In the genomic region with DNA sequence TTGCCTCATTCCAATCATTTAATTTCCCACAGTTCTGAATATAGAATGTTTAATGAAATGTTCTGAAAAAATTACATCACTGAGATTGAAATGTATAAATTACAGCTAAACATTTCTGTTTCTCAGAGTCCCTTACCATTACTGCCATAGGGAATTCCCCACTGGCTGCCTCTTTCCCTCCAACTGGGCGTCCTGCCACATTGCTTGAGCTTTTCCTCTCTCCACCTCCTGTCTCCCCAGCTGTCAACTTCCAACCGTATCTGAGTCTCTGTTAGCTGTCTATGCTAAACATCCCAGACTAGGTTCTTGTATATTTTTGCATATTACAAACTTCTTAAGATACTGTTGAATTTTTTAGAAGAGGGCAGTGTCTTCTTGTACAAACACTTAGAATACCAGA, we compare ENCODE assay signal across 23 cellular contexts.
A peak's percentile ranks its signal among the peaks of the same experiment; 100 is the strongest.
DNase-seq lines count a peak whose midpoint lies in the region; ATAC-seq and TF ChIP-seq lines count a peak whose summit lies in the region.
"Had no signal": no experiment of that assay in that cellular context is flagged by ENCODE, and none has a peak within 500 bp of the region (broad histone marks: within the 10 kb centered on the region; RNA-seq: fewer than 3 reads in every experiment).

No MANE protein-coding gene starts in this region.

- POLR2A ChIA-PET in CD4-positive, alpha-beta T cell (lab: Charles Lee): no interaction called here
- POLR2A ChIA-PET in T-cell (lab: Charles Lee): no interaction called here

- no peak for ATAC-seq in CD4-positive, alpha-beta T cell (ENCODE audit: poor library complexity)
- no peak for ATAC-seq in HG03571 (IDR thresholded peaks at IDR 0.05; ENCODE audit: unreplicated experiment)
- no peak for ATAC-seq in T-cell (replicated peaks in 1 of 4)
- ATAC-seq: stimulated activated naive CD8-positive, alpha-beta T cell treated with anti-CD3 and anti-CD28 coated beads, Interleukin-15, amount 100 ng/mL, for 72 hours had no signal

- intact Hi-C loops in CD4-positive, alpha-beta T cell (cut with DNase I, micrococcal nuclease): no loop called here
- intact Hi-C loops in ascending aorta (cut with DNase I): no loop called here

- no peaks in the 10 kb centered on the region for H3K36me3 ChIP-seq in ascending aorta

- TF ChIP-seq CTCF in chondrocyte (IDR thresholded peaks at IDR 0.05): no peak
- TF ChIP-seq CTCF in CD4-positive, alpha-beta T cell (IDR thresholded peaks at IDR 0.05): no peak
- no peak for TF ChIP-seq CTCF in ascending aorta (IDR thresholded peaks at IDR 0.05)

- no peaks in the 10 kb centered on the region for H3K4me1 ChIP-seq in ascending aorta

- DNase-seq in A172 (ENCODE audit: low spot score): peak; percentile 55
- DNase-seq in D341Med (ENCODE audit: low spot score): peak; percentile 67
- DNase-seq in NCI-H446 (lab: John Stamatoyannopoulos, UW): peak; percentile 66 to 83
- DNase-seq in chondrocyte (ENCODE audit: low spot score): no peak
- DNase-seq in CD4-positive, alpha-beta T cell: no peak
- DNase-seq in ascending aorta (ENCODE audit: low spot score in 2 of 2): no peak
- DNase-seq in T-cell: no peak
- DNase-seq: activated gamma-delta T cell; AML-193; COR-L47; foreskin melanocyte; NCI-H1436; NCI-H2227 treated with DMSO at 0.1 percent for 48 hours; SHP77 treated with DMSO at 0.1 percent for 48 hours; stimulated activated CD4-positive, alpha-beta T cell treated with anti-CD3 and anti-CD28 coated beads, Interleukin-2, amount 100 ng/mL, for 48 hours; stimulated activated naive CD8-positive, alpha-beta T cell treated with anti-CD3 and anti-CD28 coated beads, Interleukin-15, amount 100 ng/mL, for 72 hours; trophoblast cell had no signal

- H3K36me3 Mint-ChIP-seq in chondrocyte (ENCODE audit: low read depth): no peaks in the 10 kb centered on the region
- no peaks in the 10 kb centered on the region for H3K36me3 Mint-ChIP-seq in CD4-positive, alpha-beta T cell (ENCODE audit: low read depth)
- no peaks in the 10 kb centered on the region for H3K36me3 Mint-ChIP-seq in T-cell

- H3K9me3 Mint-ChIP-seq in chondrocyte (ENCODE audit: low read depth) (peaks cover 5% of the 10 kb centered on the region), T-cell (peaks cover 0 to 6% (median 0%) of the 10 kb centered on the region in 3 donors)
- peaks cover 6% of the 10 kb centered on the region for H3K9me3 Mint-ChIP-seq in CD4-positive, alpha-beta T cell
- H3K9me3 Mint-ChIP-seq: nephron had no signal

- CTCF ChIA-PET in CD4-positive, alpha-beta T cell (lab: Charles Lee): no interaction called here
- CTCF ChIA-PET in T-cell (lab: Charles Lee): no interaction called here

- H3K27ac ChIP-seq in CD4-positive, alpha-beta T cell (ENCODE audit: low read depth, low read length): no peak overlapping the region
- no peak overlapping the region for H3K27ac ChIP-seq in ascending aorta
- H3K27ac ChIP-seq: coronary artery, skin epidermis, VCaP had no signal

- peaks cover 8% of the 10 kb centered on the region for H3K4me1 Mint-ChIP-seq in chondrocyte (ENCODE audit: low read depth)
- H3K4me1 Mint-ChIP-seq in CD4-positive, alpha-beta T cell (ENCODE audit: low read depth): no peaks in the 10 kb centered on the region
- no peaks in the 10 kb centered on the region for H3K4me1 Mint-ChIP-seq in T-cell
- H3K4me1 Mint-ChIP-seq: nephron; stimulated activated naive CD8-positive, alpha-beta T cell treated with anti-CD3 and anti-CD28 coated beads, Interleukin-15, amount 100 ng/mL, for 72 hours had no signal

- H3K27ac Mint-ChIP-seq in chondrocyte (ENCODE audit: unreplicated experiment) (peak overlapping the region; percentile 9), T-cell (no peak overlapping the region)
- H3K27ac Mint-ChIP-seq in CD4-positive, alpha-beta T cell: no peak overlapping the region
- H3K27ac Mint-ChIP-seq: nephron; progenitor cell of endocrine pancreas; stimulated activated naive CD8-positive, alpha-beta T cell treated with anti-CD3 and anti-CD28 coated beads, Interleukin-15, amount 100 ng/mL, for 72 hours had no signal

- H3K27me3 Mint-ChIP-seq in chondrocyte (ENCODE audit: low read depth) (no peaks in the 10 kb centered on the region), T-cell (no peaks in the 10 kb centered on the region)
- H3K27me3 Mint-ChIP-seq in CD4-positive, alpha-beta T cell: no peaks in the 10 kb centered on the region
- H3K27me3 Mint-ChIP-seq: progenitor cell of endocrine pancreas; stimulated activated naive CD8-positive, alpha-beta T cell treated with anti-CD3 and anti-CD28 coated beads, Interleukin-15, amount 100 ng/mL, for 72 hours had no signal

- H3K4me3 Mint-ChIP-seq in chondrocyte (ENCODE audit: unreplicated experiment): no peak overlapping the region
- no peak overlapping the region for H3K4me3 Mint-ChIP-seq in CD4-positive, alpha-beta T cell
- no peak overlapping the region for H3K4me3 Mint-ChIP-seq in T-cell
- H3K4me3 Mint-ChIP-seq: nephron; stimulated activated naive CD8-positive, alpha-beta T cell treated with anti-CD3 and anti-CD28 coated beads, Interleukin-15, amount 100 ng/mL, for 72 hours had no signal

- H3K27me3 ChIP-seq in CD4-positive, alpha-beta T cell (ENCODE audit: control insufficient read depth, insufficient read depth, low read length): no peaks in the 10 kb centered on the region
- H3K27me3 ChIP-seq in ascending aorta: no peaks in the 10 kb centered on the region

- no peak overlapping the region for H3K4me3 ChIP-seq in ascending aorta
- H3K4me3 ChIP-seq: coronary artery, skin epidermis had no signal

- H3K9me3 ChIP-seq in CD4-positive, alpha-beta T cell (ENCODE audit: control insufficient read depth, low read length): no peaks in the 10 kb centered on the region
- no peaks in the 10 kb centered on the region for H3K9me3 ChIP-seq in ascending aorta

Comparison
In these comparisons a context has a peak if more than half of its experiments do, and no peak if none do; other contexts are left out.
1. DNase-seq: peak in A172 (single experiment), D341Med (single experiment) and NCI-H446 (2 of 2); none in chondrocyte (single experiment), CD4-positive, alpha-beta T cell (0 of 10), ascending aorta (0 of 2) and T-cell (0 of 34).